ENCODE assay signal across 19 cellular contexts in genomic region chr1:20792177-20792576, GRCh38. TPM values are rescaled to one million over a fixed set of nuclear protein-coding genes. Genes with fewer than 3 reads are reported as not detected.
A peak's percentile ranks its signal among the peaks of the same experiment; 100 is the strongest.
DNase-seq lines count a peak whose midpoint lies in the region; ATAC-seq and TF ChIP-seq lines count a peak whose summit lies in the region.
"Had no signal": no experiment of that assay in that cellular context is flagged by ENCODE, and none has a peak within 500 bp of the region (broad histone marks: within the 10 kb centered on the region; RNA-seq: fewer than 3 reads in every experiment).

No MANE protein-coding gene starts in this region.

- H3K9me3 Mint-ChIP-seq in stimulated activated naive B cell treated with anti-CD40 and anti-IgM and Interleukin-4, amounts not matched to agents 10 μg/mL and 1 μg/mL and 100 μg/mL, for 72 hours = no peaks in the 10 kb centered on the region
- H3K9me3 Mint-ChIP-seq: stimulated activated naive CD8-positive, alpha-beta T cell treated with anti-CD3 and anti-CD28 coated beads, Interleukin-15, amount 100 ng/mL, for 72 hours had no signal

- no peak overlapping the region for H3K4me3 Mint-ChIP-seq in stimulated activated naive B cell treated with anti-CD40 and anti-IgM and Interleukin-4, amounts not matched to agents 10 μg/mL and 1 μg/mL and 100 μg/mL, for 72 hours
- H3K4me3 Mint-ChIP-seq: stimulated activated naive CD8-positive, alpha-beta T cell treated with anti-CD3 and anti-CD28 coated beads, Interleukin-15, amount 100 ng/mL, for 72 hours had no signal

- H3K4me1 Mint-ChIP-seq in stimulated activated naive B cell treated with anti-CD40 and anti-IgM and Interleukin-4, amounts not matched to agents 10 μg/mL and 1 μg/mL and 100 μg/mL, for 72 hours = peaks cover 4 to 10% of the 10 kb centered on the region in 2 donors

- peak; percentile 89 for DNase-seq in AG10803 (ENCODE audit: low read depth)
- DNase-seq in OCI-M1 (lab: John Stamatoyannopoulos, UW) = peak; percentile 14
- peak; percentile 92 for DNase-seq in fibroblast of gingiva (ENCODE audit: low read depth)
- DNase-seq in myocyte (ENCODE audit: low read depth) = peak; percentile 59
- DNase-seq in hypothalamus (lab: John Stamatoyannopoulos, UW) = no peak
- DNase-seq in stimulated activated naive B cell treated with anti-CD40 and anti-IgM and Interleukin-4, amounts not matched to agents 10 μg/mL and 1 μg/mL and 100 μg/mL, for 72 hours = no peak
- DNase-seq: activated CD4-positive, CD25-positive, alpha-beta regulatory T cell treated with anti-CD3 and anti-CD28 coated beads, Interleukin-2, amount 50 U/mL, for 72 hours; activated CD8-positive, alpha-beta memory T cell treated with anti-CD3 and anti-CD28 coated beads, Interleukin-2, amount 50 U/mL, for 48 hours; activated naive CD4-positive, alpha-beta T cell treated with Interleukin-2 at 50 U/mL for 16 hours; AML-193; glutamatergic neuron; NCI-H2171 treated with DMSO at 0.1 percent for 48 hours; Right ventricle myocardium superior; stimulated activated CD4-positive, alpha-beta T cell treated with anti-CD3 and anti-CD28 coated beads, Interleukin-15, amount 100 ng/mL, for 24 hours; stimulated activated naive CD8-positive, alpha-beta T cell treated with anti-CD3 and anti-CD28 coated beads, Interleukin-15, amount 100 ng/mL, for 72 hours; T-helper 2 cell had no signal

- no peaks in the 10 kb centered on the region for H3K27me3 Mint-ChIP-seq in stimulated activated naive B cell treated with anti-CD40 and anti-IgM and Interleukin-4, amounts not matched to agents 10 μg/mL and 1 μg/mL and 100 μg/mL, for 72 hours
- H3K27me3 Mint-ChIP-seq: stimulated activated naive CD8-positive, alpha-beta T cell treated with anti-CD3 and anti-CD28 coated beads, Interleukin-15, amount 100 ng/mL, for 72 hours had no signal

- no peak for TF ChIP-seq CTCF in AG10803 (conservative IDR thresholded peaks at IDR 0.05; ENCODE audit: low read length)

- no peak overlapping the region for H3K27ac Mint-ChIP-seq in stimulated activated naive B cell treated with anti-CD40 and anti-IgM and Interleukin-4, amounts not matched to agents 10 μg/mL and 1 μg/mL and 100 μg/mL, for 72 hours

- H3K36me3 Mint-ChIP-seq in stimulated activated naive B cell treated with anti-CD40 and anti-IgM and Interleukin-4, amounts not matched to agents 10 μg/mL and 1 μg/mL and 100 μg/mL, for 72 hours = no peaks in the 10 kb centered on the region

- no peak for ATAC-seq in stimulated activated naive B cell treated with anti-CD40 and anti-IgM and Interleukin-4, amounts not matched to agents 10 μg/mL and 1 μg/mL and 100 μg/mL, for 72 hours (replicated peaks)
- ATAC-seq in GM21529 (IDR thresholded peaks at IDR 0.05; ENCODE audit: unreplicated experiment) (no peak), HG03457 (IDR thresholded peaks at IDR 0.05; ENCODE audit: unreplicated experiment) (no peak)
- ATAC-seq: stimulated activated naive CD8-positive, alpha-beta T cell treated with anti-CD3 and anti-CD28 coated beads, Interleukin-15, amount 100 ng/mL, for 72 hours had no signal

- H3K4me3 ChIP-seq in AG10803 (ENCODE audit: low read length) = no peak overlapping the region
- H3K4me3 ChIP-seq: prostate gland had no signal

RNA-seq across cellular contexts. Expression of gene HP1BP3, which starts 5.1 kb away (rescaled TPM):
- total RNA-seq in myocyte = 137 and 155 TPM in 2 replicates
- 91.2 TPM for polyA plus RNA-seq in myocyte (2012)

RNA-seq across cellular contexts. Expression of gene SH2D5, which starts 59.7 kb away (rescaled TPM):
- 0.47 and 1.5 TPM in 2 replicates for total RNA-seq in myocyte
- 0.49 TPM for polyA plus RNA-seq in myocyte (2012)
- total RNA-seq: Right ventricle myocardium superior had no signal

Comparison
In these comparisons a context has a peak if more than half of its experiments do, and no peak if none do; other contexts are left out.
1. DNase-seq: peak in AG10803 (single experiment), OCI-M1 (single experiment), fibroblast of gingiva (single experiment) and myocyte (single experiment); none in hypothalamus (0 of 51) and stimulated activated naive B cell treated with anti-CD40 and anti-IgM and Interleukin-4, amounts not matched to agents 10 μg/mL and 1 μg/mL and 100 μg/mL, for 72 hours (single experiment).